In the genomic region with DNA sequence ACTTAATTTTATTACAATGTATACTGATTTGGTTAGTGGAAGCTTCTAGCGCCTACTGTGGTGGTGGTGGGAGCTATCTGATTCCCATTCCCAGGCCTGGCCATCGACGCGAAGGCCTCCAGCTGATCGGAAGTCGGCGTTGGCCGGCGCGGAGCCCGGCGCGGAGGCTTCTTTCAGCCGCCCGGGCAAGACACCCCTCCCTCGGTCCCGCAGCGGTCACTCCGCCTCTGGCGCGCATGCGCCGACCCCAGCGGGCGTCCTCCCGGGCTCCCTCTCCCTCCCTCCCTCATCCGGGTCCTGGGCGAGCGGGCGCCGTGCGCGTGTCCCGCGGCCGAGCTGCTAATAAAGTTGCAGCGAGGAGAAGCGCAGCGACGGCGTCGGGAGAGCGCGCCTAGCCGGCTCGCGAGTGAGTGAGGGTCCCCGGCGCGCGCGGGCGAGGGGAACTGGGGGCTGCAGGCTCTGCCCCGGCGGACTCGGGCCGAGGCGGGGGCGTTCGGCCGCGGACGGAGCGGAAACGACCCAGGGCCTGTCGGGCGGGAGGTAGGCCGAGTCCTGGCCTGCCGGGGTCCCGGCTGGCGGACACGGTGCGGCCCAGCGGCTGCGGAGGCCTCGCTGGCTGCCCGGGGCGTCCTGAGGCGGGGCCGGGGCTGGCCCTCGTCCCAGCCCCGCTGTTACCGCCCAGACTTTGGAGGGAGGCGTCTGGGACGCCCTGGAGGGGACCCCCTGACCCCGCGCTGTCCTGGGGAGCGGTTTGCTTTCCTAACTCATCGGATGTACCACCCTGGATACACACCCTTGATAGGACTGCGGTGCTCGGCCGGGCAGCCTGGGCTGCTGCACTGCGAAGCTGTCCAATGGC, we compare ENCODE assay signal across 8 cellular contexts.
DNase-seq lines count a peak whose midpoint lies in the region; TF ChIP-seq lines count a peak whose summit lies in the region.

A gene (plus strand): TSS at position 289 of the 859 bp plus-strand sequence. CDS start 20,916 bp downstream, outside the sequence.

- peak within 1 kb of the TSS; percentile 40 for H3K27ac Mint-ChIP-seq in activated naive CD4-positive, alpha-beta T cell treated with anti-CD3 and anti-CD28 coated beads, Interleukin-2, amount 10 ng/mL, durations not matched to agents 7 days and 5 days

- H3K9me2 ChIP-seq in MM.1S (replicated peaks; ENCODE audit: insufficient read depth, low read length), result no peaks in the 10 kb centered on the region

- peaks cover 51% of the 10 kb centered on the region for H3K79me2 ChIP-seq in MM.1S (ENCODE audit: low read length)

- peak within 1 kb of the TSS; percentile 93 for H3K4me2 ChIP-seq in MM.1S (ENCODE audit: low read depth, low read length)

- H4K20me1 ChIP-seq in MM.1S (ENCODE audit: insufficient read depth, low read length), result peaks cover 15% of the 10 kb centered on the region

- peaks cover 10% of the 10 kb centered on the region; the same call in 1 of the 2 replicates for H3F3A ChIP-seq in MM.1S (ENCODE audit: insufficient read depth, low read length)

- H3K4me1 Mint-ChIP-seq in activated naive CD4-positive, alpha-beta T cell treated with anti-CD3 and anti-CD28 coated beads, Interleukin-2, amount 10 ng/mL, durations not matched to agents 7 days and 5 days, result peaks cover 8% of the 10 kb centered on the region

- peak within 1 kb of the TSS; percentile 96 for H3K9ac ChIP-seq in MM.1S (ENCODE audit: low read length)
- H3K9ac ChIP-seq in SK-N-MC (ENCODE audit: insufficient read length), result peak within 1 kb of the TSS; percentile 97

- peaks cover 56% of the 10 kb centered on the region for H3K27me3 Mint-ChIP-seq in activated naive CD4-positive, alpha-beta T cell treated with anti-CD3 and anti-CD28 coated beads, Interleukin-2, amount 10 ng/mL, durations not matched to agents 7 days and 5 days

- in situ Hi-C loops in HAP-1 (cut with MboI; ENCODE audit: low sequenced_read_pairs), result no loop called here

- H3K4me1 ChIP-seq in HAP-1 (peaks cover 17% of the 10 kb centered on the region), MM.1S (ENCODE audit: low read length) (peaks cover 17% of the 10 kb centered on the region)

- peak within 1 kb of the TSS; percentile 98 for H2AFZ ChIP-seq in MM.1S (ENCODE audit: low read length)

- H3K4me3 Mint-ChIP-seq in activated naive CD4-positive, alpha-beta T cell treated with anti-CD3 and anti-CD28 coated beads, Interleukin-2, amount 10 ng/mL, durations not matched to agents 7 days and 5 days, result peak within 1 kb of the TSS; percentile 67

- no peaks in the 10 kb centered on the region for H3K9me3 ChIP-seq in HAP-1
- no peaks in the 10 kb centered on the region for H3K9me3 ChIP-seq in MM.1S (replicated peaks; ENCODE audit: insufficient read depth, low read length)
- no peaks in the 10 kb centered on the region for H3K9me3 ChIP-seq in SK-N-MC (ENCODE audit: low read depth, low read length)

- DNase-seq in GM03348 (ENCODE audit: low spot score), result peak; percentile 100
- peak; percentile 93 to 95 for DNase-seq in HAP-1 (ENCODE audit: low spot score in 2 of 2)
- peak; percentile 94 for DNase-seq in MM.1S
- peak; percentile 8 for DNase-seq in SK-N-MC (ENCODE audit: low read depth, low spot score)
- peak; percentile 54 for DNase-seq in activated naive CD4-positive, alpha-beta T cell treated with anti-CD3 and anti-CD28 coated beads, Interleukin-2, amount 10 ng/mL, durations not matched to agents 7 days and 5 days
- peak; percentile 95 for DNase-seq in germinal center (ENCODE audit: low spot score)
- peak; percentile 73 for DNase-seq in non-pigmented ciliary epithelial cell (ENCODE audit: low read depth)
- peak; percentile 80 to 98 (median 94) for DNase-seq in substantia nigra (lab: John Stamatoyannopoulos, UW)

- H3K27me3 ChIP-seq in HAP-1 (ENCODE audit: low read depth) (peaks cover under 1% of the 10 kb centered on the region; the same call in 1 of the 2 replicates), MM.1S (replicated peaks; ENCODE audit: insufficient read depth, low read length) (no peaks in the 10 kb centered on the region)

- no peak for TF ChIP-seq CTCF in MM.1S (IDR thresholded peaks at IDR 0.05; ENCODE audit: low read length)

- H3K36me3 ChIP-seq in HAP-1 (replicated peaks) (no peaks in the 10 kb centered on the region), MM.1S (replicated peaks; ENCODE audit: insufficient read depth, low read length) (no peaks in the 10 kb centered on the region), SK-N-MC (ENCODE audit: insufficient read depth, low read length) (no peaks in the 10 kb centered on the region)

- H3K27ac ChIP-seq in MM.1S (ENCODE audit: low read length), result peak within 1 kb of the TSS; percentile 68; the same call in 1 of the 2 replicates
- H3K27ac ChIP-seq in SK-N-MC, result peak within 1 kb of the TSS; percentile 73
- peak within 1 kb of the TSS; percentile 88 for H3K27ac ChIP-seq in substantia nigra (ENCODE audit: low read depth, low read length, poor library complexity, severe bottlenecking)

- H3K36me3 Mint-ChIP-seq in activated naive CD4-positive, alpha-beta T cell treated with anti-CD3 and anti-CD28 coated beads, Interleukin-2, amount 10 ng/mL, durations not matched to agents 7 days and 5 days, result no peaks in the 10 kb centered on the region

- CTCF ChIA-PET in activated naive CD4-positive, alpha-beta T cell treated with anti-CD3 and anti-CD28 coated beads, Interleukin-2, amount 10 ng/mL, durations not matched to agents 7 days and 5 days (lab: Charles Lee), result interaction anchor here (1.3 kb wide), 1 partner anchor 79 kb away, joined by 4 read pairs; no protein-coding TSS in a partner anchor

- no peaks in the 10 kb centered on the region for H3K9me3 Mint-ChIP-seq in activated naive CD4-positive, alpha-beta T cell treated with anti-CD3 and anti-CD28 coated beads, Interleukin-2, amount 10 ng/mL, durations not matched to agents 7 days and 5 days

- H3K4me3 ChIP-seq in HAP-1, result peak within 1 kb of the TSS; percentile 68
- H3K4me3 ChIP-seq in MM.1S (ENCODE audit: low read length), result peak within 1 kb of the TSS; percentile 98
- H3K4me3 ChIP-seq in SK-N-MC, result peak within 1 kb of the TSS; percentile 99

Comparison
In these comparisons a context has a peak if more than half of its experiments do, and no peak if none do; other contexts are left out.
1. Peak in every context shown above with its lines: DNase-seq, H3K4me3 ChIP-seq and H3K27ac ChIP-seq.
2. DNase-seq: peak in every context shown above with its lines; median percentile 100 in GM03348; 95 in germinal center; 94 in HAP-1; 94 in MM.1S; 94 in substantia nigra; 73 in non-pigmented ciliary epithelial cell; 54 in activated naive CD4-positive, alpha-beta T cell treated with anti-CD3 and anti-CD28 coated beads, Interleukin-2, amount 10 ng/mL, durations not matched to agents 7 days and 5 days; 8 in SK-N-MC.